In the genomic region with DNA sequence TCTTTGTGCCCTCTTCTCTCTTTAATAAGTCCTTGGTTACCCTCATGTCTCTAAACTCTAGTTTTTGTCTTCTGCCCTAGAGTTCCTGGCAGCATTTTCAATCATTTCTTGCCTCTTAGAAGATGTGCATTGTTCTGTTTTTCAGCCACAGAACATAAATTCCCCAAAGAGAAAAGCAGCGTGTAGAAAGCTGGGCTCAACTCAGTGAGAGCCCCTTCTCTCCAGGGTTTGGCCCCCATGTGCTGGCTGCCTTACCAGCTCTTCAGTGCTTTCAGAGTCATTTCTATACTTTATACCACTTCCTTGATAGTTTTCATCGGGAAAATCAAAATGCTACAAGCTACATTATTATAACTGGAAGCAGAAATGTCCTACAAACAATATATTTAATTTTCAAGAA, we compare ENCODE assay signal across 24 cellular contexts.
A peak's percentile ranks its signal among the peaks of the same experiment; 100 is the strongest.
DNase-seq lines count a peak whose midpoint lies in the region; ATAC-seq and TF ChIP-seq lines count a peak whose summit lies in the region.
"Had no signal": no experiment of that assay in that cellular context is flagged by ENCODE, and none has a peak within 500 bp of the region (broad histone marks: within the 10 kb centered on the region; RNA-seq: fewer than 3 reads in every experiment).

No MANE protein-coding gene starts in this region.

- ATAC-seq in right cardiac atrium = no peak
- ATAC-seq: HCT116, SK-N-SH treated with all-trans-retinoic acid at 6 μM for 48 hours had no signal

- H3K9ac ChIP-seq in iPS-20b (ENCODE audit: low read depth, low read length) = no peak overlapping the region
- H3K9ac ChIP-seq: GM23248 had no signal

- H3K4me1 ChIP-seq in cardiac muscle cell (ENCODE audit: low read depth) (no peaks in the 10 kb centered on the region), right cardiac atrium (ENCODE audit: control insufficient read depth, insufficient read depth, low read length) (no peaks in the 10 kb centered on the region), SJCRH30 (no peaks in the 10 kb centered on the region), iPS-20b (ENCODE audit: insufficient read depth, low read length) (no peaks in the 10 kb centered on the region)
- H3K4me1 ChIP-seq: BE2C had no signal

- no peak for TF ChIP-seq CTCF in cardiac muscle cell (IDR thresholded peaks at IDR 0.05; ENCODE audit: low read depth, low read length)

- WGBS in right cardiac atrium = 73% methylated on average over 2 of the region's 2 CpGs

- H3K9me3 ChIP-seq in cardiac muscle cell (ENCODE audit: low read depth) (no peaks in the 10 kb centered on the region), right cardiac atrium (ENCODE audit: control insufficient read depth, low read length) (no peaks in the 10 kb centered on the region), SJCRH30 (replicated peaks) (no peaks in the 10 kb centered on the region), iPS-20b (ENCODE audit: insufficient read depth, low read depth, low read length) (no peaks in the 10 kb centered on the region)
- H3K9me3 ChIP-seq: BE2C had no signal

- intact Hi-C loops in right cardiac atrium (cut with DNase I) = no loop called here

- DNase-seq in cardiac muscle cell (ENCODE audit: low read depth in 1 of 2, low spot score in 1 of 2) (no peak), right cardiac atrium (no peak), SJCRH30 (peak in 1 of 2 experiments; percentile 3), DMS153 (lab: John Stamatoyannopoulos, UW) (no peak), NK-92 (lab: John Stamatoyannopoulos, UW; ENCODE audit: unreplicated experiment) (no peak), NCI-H146 treated with DMSO at 0.1 percent for 48 hours (lab: John Stamatoyannopoulos, UW; ENCODE audit: unreplicated experiment) (no peak)
- DNase-seq in stimulated activated CD4-positive, alpha-beta T cell treated with anti-CD3 and anti-CD28 coated beads, Interleukin-2, amount 100 ng/mL, for 24 hours = no peak
- DNase-seq: 8988T; BE2C; Calu3; CD4-positive, alpha-beta T cell; DMS79; GM23248; IMR-90; NCI-H1105 treated with DMSO at 0.1 percent for 48 hours; NCI-H2029; NCI-H2171; NCI-H446; NCI-H774; Right ventricle myocardium superior; T-helper 1 cell had no signal

- H3K27me3 ChIP-seq in cardiac muscle cell (no peaks in the 10 kb centered on the region), right cardiac atrium (ENCODE audit: control insufficient read depth, insufficient read depth) (no peaks in the 10 kb centered on the region), SJCRH30 (no peaks in the 10 kb centered on the region), iPS-20b (ENCODE audit: insufficient read depth, low read length) (no peaks in the 10 kb centered on the region)
- H3K27me3 ChIP-seq: BE2C had no signal

- H3K36me3 ChIP-seq in cardiac muscle cell (no peaks in the 10 kb centered on the region), SJCRH30 (no peaks in the 10 kb centered on the region), iPS-20b (ENCODE audit: insufficient read depth, low read depth, low read length) (no peaks in the 10 kb centered on the region)
- H3K36me3 ChIP-seq: BE2C had no signal

- H3K4me3 ChIP-seq in cardiac muscle cell (peak overlapping the region; percentile 5), right cardiac atrium (ENCODE audit: low read length) (no peak overlapping the region), SJCRH30 (peak overlapping the region; percentile 65), iPS-20b (ENCODE audit: low read length) (peak overlapping the region; percentile 40; the same call in 1 of the 2 replicates)
- H3K4me3 ChIP-seq: GM23248 had no signal

- H3K27ac ChIP-seq in cardiac muscle cell (no peak overlapping the region), right cardiac atrium (ENCODE audit: low read length) (no peak overlapping the region), SJCRH30 (no peak overlapping the region; the same call in 1 of the 2 replicates), iPS-20b (ENCODE audit: low read length) (no peak overlapping the region)
- H3K27ac ChIP-seq: GM23248 had no signal
